8 cellular contexts compared by ENCODE assay signal in genomic region chr10:95374597-95375209, GRCh38.
DNase-seq lines count a peak whose midpoint lies in the region; ATAC-seq, FAIRE-seq and TF ChIP-seq lines count a peak whose summit lies in the region.

No MANE protein-coding gene starts in this region.

- H3K4me1 ChIP-seq in osteoblast (ENCODE audit: insufficient read depth, low read length) (no peaks in the 10 kb centered on the region), vagina (peaks cover 5% of the 10 kb centered on the region)

- peaks cover 27% of the 10 kb centered on the region for H3K27me3 ChIP-seq in osteoblast (ENCODE audit: insufficient read depth, low read length)
- no peaks in the 10 kb centered on the region for H3K27me3 ChIP-seq in vagina

- no peak for TF ChIP-seq POLR2A in vagina (IDR thresholded peaks at IDR 0.05)

- H3K9me3 ChIP-seq in osteoblast (ENCODE audit: low read depth, low read length), result no peaks in the 10 kb centered on the region
- no peaks in the 10 kb centered on the region for H3K9me3 ChIP-seq in vagina

- no peaks in the 10 kb centered on the region for H3K36me3 ChIP-seq in osteoblast (ENCODE audit: insufficient read depth, low read length)
- H3K36me3 ChIP-seq in vagina, result no peaks in the 10 kb centered on the region

- peak; percentile 14 for DNase-seq in DMS79 (lab: John Stamatoyannopoulos, UW)
- peak; percentile 77 for DNase-seq in HTR-8/SVneo (ENCODE audit: insufficient read length, low spot score)
- peak; percentile 52 for DNase-seq in NOMO-1 treated with dmso at 0.1 percent for 144 hours (lab: John Stamatoyannopoulos, UW; ENCODE audit: unreplicated experiment)
- peak; percentile 58 for DNase-seq in activated T-cell treated with anti-CD3 and anti-CD28 coated beads for 48 hours (ENCODE audit: low read depth)
- peak; percentile 26 to 58 for DNase-seq in frontal cortex (ENCODE audit: low spot score in 2 of 2)
- no peak for DNase-seq in osteoblast (ENCODE audit: insufficient read length, low spot score, missing footprints)
- no peak for DNase-seq in vagina (ENCODE audit: extremely low spot score in 2 of 2)

- no peak overlapping the region for H3K4me3 ChIP-seq in osteoblast (ENCODE audit: insufficient read depth, low read length)
- H3K4me3 ChIP-seq in vagina, result no peak overlapping the region

- H3K4me2 ChIP-seq in osteoblast (ENCODE audit: insufficient read depth, low read length), result no peak overlapping the region

- peak; percentile 91 for TF ChIP-seq CTCF in osteoblast (IDR thresholded peaks at IDR 0.05; ENCODE audit: extremely low read depth, low read depth, low read length)
- TF ChIP-seq CTCF in vagina (IDR thresholded peaks at IDR 0.05), result peak; percentile 70 to 95 (median 82)

- H3K27ac ChIP-seq in osteoblast (ENCODE audit: low read depth, low read length) (no peak overlapping the region), vagina (no peak overlapping the region)

- intact Hi-C loops in vagina (cut with DNase I), result loop anchor here (5.0 kb wide), 2 partner anchors 228 to 1778 kb away; no protein-coding TSS in a partner anchor

- no peaks in the 10 kb centered on the region for H3K79me2 ChIP-seq in osteoblast (ENCODE audit: insufficient read depth, low read length)

- peak; percentile 98 for ATAC-seq in GM21367 (IDR thresholded peaks at IDR 0.05; ENCODE audit: unreplicated experiment)

- H2AFZ ChIP-seq in osteoblast (ENCODE audit: low read length), result no peak overlapping the region

- peak; percentile 73 for FAIRE-seq in HTR-8/SVneo (lab: Jason Lieb, UNC)
- peak; percentile 48 for FAIRE-seq in frontal cortex (lab: Jason Lieb, UNC)

- H4K20me1 ChIP-seq in osteoblast (ENCODE audit: insufficient read depth, low read length), result no peaks in the 10 kb centered on the region

Comparison
In these comparisons a context has a peak if more than half of its experiments do, and no peak if none do; other contexts are left out.
1. DNase-seq: peak in DMS79 (single experiment), HTR-8/SVneo (single experiment), NOMO-1 treated with dmso at 0.1 percent for 144 hours (single experiment), activated T-cell treated with anti-CD3 and anti-CD28 coated beads for 48 hours (single experiment) and frontal cortex (2 of 2); none in osteoblast (single experiment) and vagina (0 of 2).